In genomic region chr2:161165811-161166210, GRCh38 we compare ENCODE assay signal across 10 cellular contexts. TPM values are rescaled to one million over a fixed set of nuclear protein-coding genes. Genes with fewer than 3 reads are reported as not detected.
DNase-seq lines count a peak whose midpoint lies in the region; ATAC-seq, FAIRE-seq and TF ChIP-seq lines count a peak whose summit lies in the region.
"Had no signal": no experiment of that assay in that cellular context is flagged by ENCODE, and none has a peak within 500 bp of the region (broad histone marks: within the 10 kb centered on the region; RNA-seq: fewer than 3 reads in every experiment).

No MANE protein-coding gene starts in this region.

- H3K9me3 Mint-ChIP-seq in activated CD8-positive, alpha-beta memory T cell treated with anti-CD3 and anti-CD28 coated beads, Interleukin-2, amount 10 ng/mL, durations not matched to agents 7 days and 5 days (ENCODE audit: low read depth) = peaks cover 4% of the 10 kb centered on the region
- H3K9me3 Mint-ChIP-seq in activated T-helper 2 cell treated with anti-CD3 and anti-CD28 coated beads, Interferon-gamma antibody, Interleukin-2, Interleukin-4, amounts not matched to agents 10 μg/mL and 5 μg/mL and 100 μg/mL, durations not matched to agents 14 hours and 24 hours and 36 hours = peaks cover 9% of the 10 kb centered on the region
- H3K9me3 Mint-ChIP-seq in stimulated activated naive B cell treated with anti-CD40 and anti-IgM and Interleukin-4, amounts not matched to agents 10 μg/mL and 1 μg/mL and 100 μg/mL, for 72 hours = no peaks in the 10 kb centered on the region

- ATAC-seq in activated CD8-positive, alpha-beta memory T cell treated with anti-CD3 and anti-CD28 coated beads, Interleukin-2, amount 10 ng/mL, durations not matched to agents 7 days and 5 days = no peak
- peak; percentile 25 for ATAC-seq in HG03571 (IDR thresholded peaks at IDR 0.05; ENCODE audit: unreplicated experiment)
- ATAC-seq in stimulated activated naive B cell treated with anti-CD40 and anti-IgM and Interleukin-4, amounts not matched to agents 10 μg/mL and 1 μg/mL and 100 μg/mL, for 72 hours (replicated peaks) = peak; percentile 11 to 22

- FAIRE-seq in frontal cortex (lab: Jason Lieb, UNC) (no peak), D721Med (lab: Jason Lieb, UNC) (no peak)

- peaks cover 84% of the 10 kb centered on the region for H3K36me3 Mint-ChIP-seq in activated CD8-positive, alpha-beta memory T cell treated with anti-CD3 and anti-CD28 coated beads, Interleukin-2, amount 10 ng/mL, durations not matched to agents 7 days and 5 days
- peaks cover 85% of the 10 kb centered on the region for H3K36me3 Mint-ChIP-seq in activated T-helper 2 cell treated with anti-CD3 and anti-CD28 coated beads, Interferon-gamma antibody, Interleukin-2, Interleukin-4, amounts not matched to agents 10 μg/mL and 5 μg/mL and 100 μg/mL, durations not matched to agents 14 hours and 24 hours and 36 hours (ENCODE audit: low read depth)
- H3K36me3 Mint-ChIP-seq in stimulated activated naive B cell treated with anti-CD40 and anti-IgM and Interleukin-4, amounts not matched to agents 10 μg/mL and 1 μg/mL and 100 μg/mL, for 72 hours = peaks cover 33 to 56% of the 10 kb centered on the region in 2 donors

- no peaks in the 10 kb centered on the region for H3K27me3 Mint-ChIP-seq in activated CD8-positive, alpha-beta memory T cell treated with anti-CD3 and anti-CD28 coated beads, Interleukin-2, amount 10 ng/mL, durations not matched to agents 7 days and 5 days
- no peaks in the 10 kb centered on the region for H3K27me3 Mint-ChIP-seq in activated T-helper 2 cell treated with anti-CD3 and anti-CD28 coated beads, Interferon-gamma antibody, Interleukin-2, Interleukin-4, amounts not matched to agents 10 μg/mL and 5 μg/mL and 100 μg/mL, durations not matched to agents 14 hours and 24 hours and 36 hours (ENCODE audit: low read depth)
- no peaks in the 10 kb centered on the region for H3K27me3 Mint-ChIP-seq in stimulated activated naive B cell treated with anti-CD40 and anti-IgM and Interleukin-4, amounts not matched to agents 10 μg/mL and 1 μg/mL and 100 μg/mL, for 72 hours

- intact Hi-C loops in activated T-helper 2 cell treated with anti-CD3 and anti-CD28 coated beads, Interferon-gamma antibody, Interleukin-2, Interleukin-4, amounts not matched to agents 10 μg/mL and 5 μg/mL and 100 μg/mL, durations not matched to agents 14 hours and 24 hours and 36 hours (cut with micrococcal nuclease) = loop anchor here (1.0 to 10.0 kb wide), 7 partner anchors 27 to 1261 kb away; partner anchors contain the start of genes LY75 and PSMD14

- no peak for DNase-seq in activated CD8-positive, alpha-beta memory T cell treated with anti-CD3 and anti-CD28 coated beads, Interleukin-2, amount 10 ng/mL, durations not matched to agents 7 days and 5 days
- no peak for DNase-seq in activated CD8-positive, alpha-beta memory T cell treated with anti-CD3 and anti-CD28 coated beads, Interleukin-2, amount 50 U/mL, for 4 hours
- DNase-seq in activated T-helper 2 cell treated with anti-CD3 and anti-CD28 coated beads, Interferon-gamma antibody, Interleukin-2, Interleukin-4, amounts not matched to agents 10 μg/mL and 5 μg/mL and 100 μg/mL, durations not matched to agents 14 hours and 24 hours and 36 hours (ENCODE audit: low spot score) = no peak
- DNase-seq in stimulated activated naive B cell treated with anti-CD40 and anti-IgM and Interleukin-4, amounts not matched to agents 10 μg/mL and 1 μg/mL and 100 μg/mL, for 72 hours = no peak
- no peak for DNase-seq in frontal cortex (ENCODE audit: low spot score in 2 of 2)
- DNase-seq in D721Med (ENCODE audit: insufficient read length, low spot score) = no peak
- DNase-seq in stimulated activated CD4-positive, alpha-beta T cell treated with anti-CD3 and anti-CD28 coated beads, Interleukin-4, amount 100 ng/mL, for 4 hours = no peak
- DNase-seq: activated CD8-positive, alpha-beta memory T cell treated with anti-CD3 and anti-CD28 coated beads for 24 hours; NCI-H2081 treated with DMSO at 0.1 percent for 48 hours had no signal

- CTCF ChIA-PET in activated CD8-positive, alpha-beta memory T cell treated with anti-CD3 and anti-CD28 coated beads, Interleukin-2, amount 10 ng/mL, durations not matched to agents 7 days and 5 days (lab: Charles Lee) = no interaction called here

- H3K4me1 Mint-ChIP-seq in activated CD8-positive, alpha-beta memory T cell treated with anti-CD3 and anti-CD28 coated beads, Interleukin-2, amount 10 ng/mL, durations not matched to agents 7 days and 5 days = peaks cover 76% of the 10 kb centered on the region
- peaks cover 83% of the 10 kb centered on the region for H3K4me1 Mint-ChIP-seq in activated T-helper 2 cell treated with anti-CD3 and anti-CD28 coated beads, Interferon-gamma antibody, Interleukin-2, Interleukin-4, amounts not matched to agents 10 μg/mL and 5 μg/mL and 100 μg/mL, durations not matched to agents 14 hours and 24 hours and 36 hours (ENCODE audit: low read depth)
- H3K4me1 Mint-ChIP-seq in stimulated activated naive B cell treated with anti-CD40 and anti-IgM and Interleukin-4, amounts not matched to agents 10 μg/mL and 1 μg/mL and 100 μg/mL, for 72 hours = peaks cover 53 to 94% of the 10 kb centered on the region in 2 donors

- no peak for TF ChIP-seq CTCF in D721Med (IDR thresholded peaks at IDR 0.05; ENCODE audit: insufficient read depth, missing control alignments)

- peak overlapping the region; percentile 88 for H3K27ac Mint-ChIP-seq in activated CD8-positive, alpha-beta memory T cell treated with anti-CD3 and anti-CD28 coated beads, Interleukin-2, amount 10 ng/mL, durations not matched to agents 7 days and 5 days
- H3K27ac Mint-ChIP-seq in activated T-helper 2 cell treated with anti-CD3 and anti-CD28 coated beads, Interferon-gamma antibody, Interleukin-2, Interleukin-4, amounts not matched to agents 10 μg/mL and 5 μg/mL and 100 μg/mL, durations not matched to agents 14 hours and 24 hours and 36 hours = peak overlapping the region; percentile 87
- peak overlapping the region; percentile 92 for H3K27ac Mint-ChIP-seq in stimulated activated naive B cell treated with anti-CD40 and anti-IgM and Interleukin-4, amounts not matched to agents 10 μg/mL and 1 μg/mL and 100 μg/mL, for 72 hours

- peak overlapping the region; percentile 40 for H3K4me3 Mint-ChIP-seq in activated CD8-positive, alpha-beta memory T cell treated with anti-CD3 and anti-CD28 coated beads, Interleukin-2, amount 10 ng/mL, durations not matched to agents 7 days and 5 days
- no peak overlapping the region for H3K4me3 Mint-ChIP-seq in activated T-helper 2 cell treated with anti-CD3 and anti-CD28 coated beads, Interferon-gamma antibody, Interleukin-2, Interleukin-4, amounts not matched to agents 10 μg/mL and 5 μg/mL and 100 μg/mL, durations not matched to agents 14 hours and 24 hours and 36 hours (ENCODE audit: low read depth)
- H3K4me3 Mint-ChIP-seq in stimulated activated naive B cell treated with anti-CD40 and anti-IgM and Interleukin-4, amounts not matched to agents 10 μg/mL and 1 μg/mL and 100 μg/mL, for 72 hours = peak overlapping the region; percentile 33 to 48

RNA-seq across cellular contexts. Expression of gene TANK, which starts 5.6 kb away (rescaled TPM):
- total RNA-seq in activated CD8-positive, alpha-beta memory T cell treated with anti-CD3 and anti-CD28 coated beads, Interleukin-2, amount 10 ng/mL, durations not matched to agents 7 days and 5 days = 100 to 1,000 TPM; 133 to 147 TPM
- total RNA-seq in activated T-helper 2 cell treated with anti-CD3 and anti-CD28 coated beads, Interferon-gamma antibody, Interleukin-2, Interleukin-4, amounts not matched to agents 10 μg/mL and 5 μg/mL and 100 μg/mL, durations not matched to agents 14 hours and 24 hours and 36 hours = 66.2 and 70.7 TPM in 2 replicates
- 66.9 TPM for total RNA-seq in frontal cortex
